25 cellular contexts compared by ENCODE assay signal in genomic region chr4:60726779-60727178, GRCh38.
"Had no signal": no experiment of that assay in that cellular context is flagged by ENCODE, and none has a peak within 500 bp of the region (broad histone marks: within the 10 kb centered on the region; RNA-seq: fewer than 3 reads in every experiment).

No MANE protein-coding gene starts in this region.

- DNase-seq: cortex of kidney; effector memory CD8-positive, alpha-beta T cell; erythroblast; esophagus squamous epithelium; foreskin melanocyte; hypothalamus; immature natural killer cell; left ventricle myocardium superior; lower lobe of right lung; naive thymus-derived CD8-positive, alpha-beta T cell; nephron progenitor cell; nucleus accumbens; stimulated activated CD4-positive, alpha-beta T cell treated with anti-CD3 and anti-CD28 coated beads, Interleukin-12 subunit alpha, Interleukin-12 subunit beta, amount 100 ng/mL, for 4 hours; stimulated activated CD4-positive, alpha-beta T cell treated with anti-CD3 and anti-CD28 coated beads, Interleukin-1b, Interleukin-23, amount 100 ng/mL, for 48 hours; stimulated activated CD4-positive, alpha-beta T cell treated with anti-CD3 and anti-CD28 coated beads, Interleukin-4, amount 100 ng/mL, for 1 hour; stimulated activated CD8-positive, alpha-beta memory T cell treated with anti-CD3 and anti-CD28 coated beads, Interleukin-4, amount 100 ng/mL, for 48 hours; stimulated activated naive CD4-positive, alpha-beta T cell; stimulated activated naive CD8-positive, alpha-beta T cell treated with anti-CD3 and anti-CD28 coated beads, Interleukin-15, amount 100 ng/mL, for 72 hours; transverse colon had no signal

- H3K9me3 ChIP-seq: esophagus squamous epithelium, prostate gland, suprapubic skin, transverse colon, vagina had no signal

- H3K36me3 ChIP-seq: esophagus squamous epithelium, lower lobe of right lung, prostate gland, right atrium auricular region, suprapubic skin, transverse colon, vagina had no signal

- H3K4me2 ChIP-seq: smooth muscle cell had no signal

- H3K4me1 Mint-ChIP-seq: immature natural killer cell; naive thymus-derived CD8-positive, alpha-beta T cell; nephron progenitor cell; stimulated activated naive CD8-positive, alpha-beta T cell treated with anti-CD3 and anti-CD28 coated beads, Interleukin-15, amount 100 ng/mL, for 72 hours had no signal

- H3K27me3 Mint-ChIP-seq: effector memory CD8-positive, alpha-beta T cell; naive thymus-derived CD8-positive, alpha-beta T cell; stimulated activated naive CD8-positive, alpha-beta T cell treated with anti-CD3 and anti-CD28 coated beads, Interleukin-15, amount 100 ng/mL, for 72 hours had no signal

- H3K27me3 ChIP-seq: esophagus squamous epithelium, right atrium auricular region, suprapubic skin, transverse colon, vagina had no signal

- H3K27ac ChIP-seq: esophagus squamous epithelium, lower lobe of right lung, prostate gland, right atrium auricular region, suprapubic skin, transverse colon, vagina had no signal

- H3K4me1 ChIP-seq: esophagus squamous epithelium, lower lobe of right lung, prostate gland, right atrium auricular region, suprapubic skin, transverse colon, vagina had no signal

- H3K4me3 ChIP-seq: esophagus squamous epithelium, lower lobe of right lung, prostate gland, right atrium auricular region, smooth muscle cell, suprapubic skin, transverse colon, vagina had no signal

- ATAC-seq: effector memory CD8-positive, alpha-beta T cell; left ventricle myocardium superior; lower lobe of right lung; naive thymus-derived CD8-positive, alpha-beta T cell; sciatic nerve; stimulated activated naive CD8-positive, alpha-beta T cell treated with anti-CD3 and anti-CD28 coated beads, Interleukin-15, amount 100 ng/mL, for 72 hours had no signal

- H3K27ac Mint-ChIP-seq: effector memory CD8-positive, alpha-beta T cell; immature natural killer cell; naive thymus-derived CD8-positive, alpha-beta T cell; nephron progenitor cell; stimulated activated naive CD8-positive, alpha-beta T cell treated with anti-CD3 and anti-CD28 coated beads, Interleukin-15, amount 100 ng/mL, for 72 hours had no signal

- H3K36me3 Mint-ChIP-seq: immature natural killer cell; naive thymus-derived CD8-positive, alpha-beta T cell had no signal

- H3K4me3 Mint-ChIP-seq: effector memory CD8-positive, alpha-beta T cell; immature natural killer cell; naive thymus-derived CD8-positive, alpha-beta T cell; nephron progenitor cell; stimulated activated naive CD8-positive, alpha-beta T cell treated with anti-CD3 and anti-CD28 coated beads, Interleukin-15, amount 100 ng/mL, for 72 hours had no signal
